1 cellular context compared by ENCODE assay signal in the genomic region with DNA sequence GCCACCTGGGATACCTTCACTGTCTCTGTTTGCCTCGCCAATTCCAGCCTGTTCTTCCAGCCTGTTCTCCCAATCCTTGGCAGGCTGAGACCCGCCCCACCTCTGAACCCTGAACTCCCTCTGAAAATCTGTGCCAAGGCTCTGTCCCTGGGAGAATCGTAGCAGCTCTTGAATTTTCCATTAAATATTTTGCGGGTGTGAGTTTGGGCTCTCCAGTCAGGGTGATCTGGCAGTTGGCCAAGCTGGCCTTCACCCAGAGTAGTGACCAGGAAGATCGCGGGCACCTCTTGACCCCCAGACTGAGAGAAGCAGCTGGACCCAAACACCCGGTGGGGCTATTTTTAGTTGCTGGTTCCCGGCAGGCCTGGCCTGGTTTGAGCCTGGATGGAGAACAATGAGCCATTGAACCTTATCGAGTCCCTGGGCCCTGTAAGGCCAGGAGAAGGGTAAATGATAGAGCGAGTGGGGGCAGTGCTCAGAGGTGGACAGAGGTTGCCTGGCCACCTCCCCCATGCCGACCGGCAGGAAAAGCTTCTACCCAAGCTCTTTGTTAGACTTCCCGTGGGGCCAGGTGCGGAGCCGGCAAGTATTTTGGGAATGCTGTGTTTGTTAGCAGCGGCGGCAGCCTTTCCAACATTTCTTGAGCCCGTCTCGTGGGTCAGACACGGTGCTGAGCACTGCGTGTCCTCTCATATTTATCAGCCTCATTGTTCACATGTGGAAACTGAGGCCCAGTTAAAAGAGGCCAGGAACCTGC.
TF ChIP-seq lines count a peak whose summit lies in the region.

No MANE protein-coding gene starts in this region.

TF ChIP-seq in HepG2, 621 proteins besides CTCF, POLR2A, EP300 and RAD21 (continued from another document and continues in another):
- TF ChIP-seq, protein P1, sequence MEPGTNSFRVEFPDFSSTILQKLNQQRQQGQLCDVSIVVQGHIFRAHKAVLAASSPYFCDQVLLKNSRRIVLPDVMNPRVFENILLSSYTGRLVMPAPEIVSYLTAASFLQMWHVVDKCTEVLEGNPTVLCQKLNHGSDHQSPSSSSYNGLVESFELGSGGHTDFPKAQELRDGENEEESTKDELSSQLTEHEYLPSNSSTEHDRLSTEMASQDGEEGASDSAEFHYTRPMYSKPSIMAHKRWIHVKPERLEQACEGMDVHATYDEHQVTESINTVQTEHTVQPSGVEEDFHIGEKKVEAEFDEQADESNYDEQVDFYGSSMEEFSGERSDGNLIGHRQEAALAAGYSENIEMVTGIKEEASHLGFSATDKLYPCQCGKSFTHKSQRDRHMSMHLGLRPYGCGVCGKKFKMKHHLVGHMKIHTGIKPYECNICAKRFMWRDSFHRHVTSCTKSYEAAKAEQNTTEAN (CRISPR knock-in tag; conservative IDR thresholded peaks at IDR 0.05) = 0 out of 2 replicates have a peak, but pooled peaks have one; percentile 21
- TF ChIP-seq, protein P2, sequence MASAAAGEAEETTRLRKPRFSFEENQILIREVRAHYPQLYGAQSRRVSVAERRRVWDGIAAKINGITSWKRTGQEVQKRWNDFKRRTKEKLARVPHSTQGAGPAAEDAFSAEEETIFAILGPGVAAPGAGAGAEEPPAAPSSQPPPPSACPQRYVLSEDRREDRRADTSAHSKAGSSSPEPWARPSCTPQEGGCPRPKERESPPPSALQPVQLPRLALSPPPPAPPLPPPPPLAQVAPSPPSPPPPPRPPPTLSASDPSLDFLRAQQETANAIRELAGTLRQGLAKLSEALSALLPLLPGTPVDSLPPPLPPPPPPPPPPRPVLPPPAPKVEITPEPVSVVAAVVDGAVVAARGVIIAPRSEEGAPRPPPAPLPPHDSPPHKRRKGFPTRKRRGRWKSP (CRISPR knock-in tag; IDR thresholded peaks at IDR 0.05) = peak; percentile 18; the same call in 1 of the 2 replicates
- TF ChIP-seq, protein P3, sequence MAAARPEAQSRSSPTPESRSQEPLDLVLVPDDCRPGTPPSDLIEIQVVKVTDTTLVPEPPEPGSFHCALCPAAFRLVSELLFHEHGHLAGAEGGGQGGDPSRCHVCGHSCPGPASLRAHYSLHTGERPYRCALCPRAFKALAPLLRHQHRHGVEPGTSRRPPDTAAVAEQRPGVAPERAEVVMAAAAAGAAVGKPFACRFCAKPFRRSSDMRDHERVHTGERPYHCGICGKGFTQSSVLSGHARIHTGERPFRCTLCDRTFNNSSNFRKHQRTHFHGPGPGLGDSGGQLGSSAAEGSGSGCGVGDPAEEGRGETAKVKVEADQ (CRISPR knock-in tag; IDR thresholded peaks at IDR 0.05; ENCODE audit: borderline replicate concordance) = no peak
- TF ChIP-seq ZBTB7B (CRISPR knock-in tag; IDR thresholded peaks at IDR 0.05) = 0 out of 2 replicates have a peak, but pooled peaks have one; percentile 67
- no peak for TF ChIP-seq NKX3-1 (CRISPR knock-in tag; IDR thresholded peaks at IDR 0.05)
- peak; percentile 46; the same call in 1 of the 2 replicates for TF ChIP-seq LCORL (IDR thresholded peaks at IDR 0.05)
- TF ChIP-seq LCORL (CRISPR knock-in tag; IDR thresholded peaks at IDR 0.05) = peak; percentile 97
- TF ChIP-seq ZSCAN22 (CRISPR knock-in tag; IDR thresholded peaks at IDR 0.05) = no peak
- TF ChIP-seq, protein P4, sequence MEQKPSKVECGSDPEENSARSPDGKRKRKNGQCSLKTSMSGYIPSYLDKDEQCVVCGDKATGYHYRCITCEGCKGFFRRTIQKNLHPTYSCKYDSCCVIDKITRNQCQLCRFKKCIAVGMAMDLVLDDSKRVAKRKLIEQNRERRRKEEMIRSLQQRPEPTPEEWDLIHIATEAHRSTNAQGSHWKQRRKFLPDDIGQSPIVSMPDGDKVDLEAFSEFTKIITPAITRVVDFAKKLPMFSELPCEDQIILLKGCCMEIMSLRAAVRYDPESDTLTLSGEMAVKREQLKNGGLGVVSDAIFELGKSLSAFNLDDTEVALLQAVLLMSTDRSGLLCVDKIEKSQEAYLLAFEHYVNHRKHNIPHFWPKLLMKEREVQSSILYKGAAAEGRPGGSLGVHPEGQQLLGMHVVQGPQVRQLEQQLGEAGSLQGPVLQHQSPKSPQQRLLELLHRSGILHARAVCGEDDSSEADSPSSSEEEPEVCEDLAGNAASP (CRISPR knock-in tag; IDR thresholded peaks at IDR 0.05; ENCODE audit: borderline replicate concordance) = peak; percentile 94
- peak; percentile 69 for TF ChIP-seq THAP11 (CRISPR knock-in tag; IDR thresholded peaks at IDR 0.05)
- no peak for TF ChIP-seq ZNF251 (CRISPR knock-in tag; IDR thresholded peaks at IDR 0.05)
- no peak for TF ChIP-seq ZFP62 (CRISPR knock-in tag; IDR thresholded peaks at IDR 0.05)
- TF ChIP-seq, protein P5, sequence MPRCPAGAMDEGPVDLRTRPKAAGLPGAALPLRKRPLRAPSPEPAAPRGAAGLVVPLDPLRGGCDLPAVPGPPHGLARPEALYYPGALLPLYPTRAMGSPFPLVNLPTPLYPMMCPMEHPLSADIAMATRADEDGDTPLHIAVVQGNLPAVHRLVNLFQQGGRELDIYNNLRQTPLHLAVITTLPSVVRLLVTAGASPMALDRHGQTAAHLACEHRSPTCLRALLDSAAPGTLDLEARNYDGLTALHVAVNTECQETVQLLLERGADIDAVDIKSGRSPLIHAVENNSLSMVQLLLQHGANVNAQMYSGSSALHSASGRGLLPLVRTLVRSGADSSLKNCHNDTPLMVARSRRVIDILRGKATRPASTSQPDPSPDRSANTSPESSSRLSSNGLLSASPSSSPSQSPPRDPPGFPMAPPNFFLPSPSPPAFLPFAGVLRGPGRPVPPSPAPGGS (CRISPR knock-in tag; IDR thresholded peaks at IDR 0.05) = 0 out of 2 replicates have a peak, but pooled peaks have one; percentile 45
- TF ChIP-seq, protein P6, sequence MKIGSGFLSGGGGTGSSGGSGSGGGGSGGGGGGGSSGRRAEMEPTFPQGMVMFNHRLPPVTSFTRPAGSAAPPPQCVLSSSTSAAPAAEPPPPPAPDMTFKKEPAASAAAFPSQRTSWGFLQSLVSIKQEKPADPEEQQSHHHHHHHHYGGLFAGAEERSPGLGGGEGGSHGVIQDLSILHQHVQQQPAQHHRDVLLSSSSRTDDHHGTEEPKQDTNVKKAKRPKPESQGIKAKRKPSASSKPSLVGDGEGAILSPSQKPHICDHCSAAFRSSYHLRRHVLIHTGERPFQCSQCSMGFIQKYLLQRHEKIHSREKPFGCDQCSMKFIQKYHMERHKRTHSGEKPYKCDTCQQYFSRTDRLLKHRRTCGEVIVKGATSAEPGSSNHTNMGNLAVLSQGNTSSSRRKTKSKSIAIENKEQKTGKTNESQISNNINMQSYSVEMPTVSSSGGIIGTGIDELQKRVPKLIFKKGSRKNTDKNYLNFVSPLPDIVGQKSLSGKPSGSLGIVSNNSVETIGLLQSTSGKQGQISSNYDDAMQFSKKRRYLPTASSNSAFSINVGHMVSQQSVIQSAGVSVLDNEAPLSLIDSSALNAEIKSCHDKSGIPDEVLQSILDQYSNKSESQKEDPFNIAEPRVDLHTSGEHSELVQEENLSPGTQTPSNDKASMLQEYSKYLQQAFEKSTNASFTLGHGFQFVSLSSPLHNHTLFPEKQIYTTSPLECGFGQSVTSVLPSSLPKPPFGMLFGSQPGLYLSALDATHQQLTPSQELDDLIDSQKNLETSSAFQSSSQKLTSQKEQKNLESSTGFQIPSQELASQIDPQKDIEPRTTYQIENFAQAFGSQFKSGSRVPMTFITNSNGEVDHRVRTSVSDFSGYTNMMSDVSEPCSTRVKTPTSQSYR (CRISPR knock-in tag; IDR thresholded peaks at IDR 0.05; ENCODE audit: borderline replicate concordance) = peak; percentile 95
- TF ChIP-seq ZNF546 (CRISPR knock-in tag; conservative IDR thresholded peaks at IDR 0.05) = no peak
- 0 out of 2 replicates have a peak, but pooled peaks have one; percentile 61 for TF ChIP-seq ZNF343 (CRISPR knock-in tag; IDR thresholded peaks at IDR 0.05)
- peak; percentile 22; the same call in 1 of the 2 replicates for TF ChIP-seq NRL (CRISPR knock-in tag; IDR thresholded peaks at IDR 0.05; ENCODE audit: borderline replicate concordance)
- TF ChIP-seq, protein P7, sequence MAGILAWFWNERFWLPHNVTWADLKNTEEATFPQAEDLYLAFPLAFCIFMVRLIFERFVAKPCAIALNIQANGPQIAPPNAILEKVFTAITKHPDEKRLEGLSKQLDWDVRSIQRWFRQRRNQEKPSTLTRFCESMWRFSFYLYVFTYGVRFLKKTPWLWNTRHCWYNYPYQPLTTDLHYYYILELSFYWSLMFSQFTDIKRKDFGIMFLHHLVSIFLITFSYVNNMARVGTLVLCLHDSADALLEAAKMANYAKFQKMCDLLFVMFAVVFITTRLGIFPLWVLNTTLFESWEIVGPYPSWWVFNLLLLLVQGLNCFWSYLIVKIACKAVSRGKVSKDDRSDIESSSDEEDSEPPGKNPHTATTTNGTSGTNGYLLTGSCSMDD (CRISPR knock-in tag; IDR thresholded peaks at IDR 0.05) = no peak
- TF ChIP-seq HMG20A (CRISPR knock-in tag; IDR thresholded peaks at IDR 0.05; ENCODE audit: borderline replicate concordance) = peak; percentile 42; the same call in 1 of the 2 replicates
- TF ChIP-seq, protein P8, sequence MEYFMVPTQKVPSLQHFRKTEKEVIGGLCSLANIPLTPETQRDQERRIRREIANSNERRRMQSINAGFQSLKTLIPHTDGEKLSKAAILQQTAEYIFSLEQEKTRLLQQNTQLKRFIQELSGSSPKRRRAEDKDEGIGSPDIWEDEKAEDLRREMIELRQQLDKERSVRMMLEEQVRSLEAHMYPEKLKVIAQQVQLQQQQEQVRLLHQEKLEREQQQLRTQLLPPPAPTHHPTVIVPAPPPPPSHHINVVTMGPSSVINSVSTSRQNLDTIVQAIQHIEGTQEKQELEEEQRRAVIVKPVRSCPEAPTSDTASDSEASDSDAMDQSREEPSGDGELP (IDR thresholded peaks at IDR 0.05; ENCODE audit: borderline replicate concordance, low read depth) = peak; percentile 91
- peak; percentile 50 for TF ChIP-seq GABPB1 (CRISPR knock-in tag; IDR thresholded peaks at IDR 0.05)
- TF ChIP-seq CBX5 (CRISPR knock-in tag; IDR thresholded peaks at IDR 0.05; ENCODE audit: borderline replicate concordance) = peak; percentile 22; the same call in 1 of the 2 replicates
- TF ChIP-seq ZNF878 (CRISPR knock-in tag; IDR thresholded peaks at IDR 0.05) = peak; percentile 54; the same call in 1 of the 2 replicates
- peak; percentile 76; the same call in 1 of the 2 replicates for TF ChIP-seq ZNF124 (CRISPR knock-in tag; IDR thresholded peaks at IDR 0.05)
- TF ChIP-seq, protein P9, sequence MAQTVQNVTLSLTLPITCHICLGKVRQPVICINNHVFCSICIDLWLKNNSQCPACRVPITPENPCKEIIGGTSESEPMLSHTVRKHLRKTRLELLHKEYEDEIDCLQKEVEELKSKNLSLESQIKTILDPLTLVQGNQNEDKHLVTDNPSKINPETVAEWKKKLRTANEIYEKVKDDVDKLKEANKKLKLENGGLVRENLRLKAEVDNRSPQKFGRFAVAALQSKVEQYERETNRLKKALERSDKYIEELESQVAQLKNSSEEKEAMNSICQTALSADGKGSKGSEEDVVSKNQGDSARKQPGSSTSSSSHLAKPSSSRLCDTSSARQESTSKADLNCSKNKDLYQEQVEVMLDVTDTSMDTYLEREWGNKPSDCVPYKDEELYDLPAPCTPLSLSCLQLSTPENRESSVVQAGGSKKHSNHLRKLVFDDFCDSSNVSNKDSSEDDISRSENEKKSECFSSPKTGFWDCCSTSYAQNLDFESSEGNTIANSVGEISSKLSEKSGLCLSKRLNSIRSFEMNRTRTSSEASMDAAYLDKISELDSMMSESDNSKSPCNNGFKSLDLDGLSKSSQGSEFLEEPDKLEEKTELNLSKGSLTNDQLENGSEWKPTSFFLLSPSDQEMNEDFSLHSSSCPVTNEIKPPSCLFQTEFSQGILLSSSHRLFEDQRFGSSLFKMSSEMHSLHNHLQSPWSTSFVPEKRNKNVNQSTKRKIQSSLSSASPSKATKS (CRISPR knock-in tag; IDR thresholded peaks at IDR 0.05) = 0 out of 2 replicates have a peak, but pooled peaks have one; percentile 47
- peak; percentile 93 for TF ChIP-seq NCOA2 (CRISPR knock-in tag; IDR thresholded peaks at IDR 0.05)
- peak; percentile 73 for TF ChIP-seq PPARG (CRISPR knock-in tag; conservative IDR thresholded peaks at IDR 0.05)
- TF ChIP-seq HIVEP1 (CRISPR knock-in tag; IDR thresholded peaks at IDR 0.05) = peak; percentile 75
- peak; percentile 6; the same call in 1 of the 2 replicates for TF ChIP-seq RFX1 (IDR thresholded peaks at IDR 0.05)
- TF ChIP-seq KMT2A (CRISPR knock-in tag; IDR thresholded peaks at IDR 0.05) = peak; percentile 59
- TF ChIP-seq ZNF292 (CRISPR knock-in tag; IDR thresholded peaks at IDR 0.05; ENCODE audit: borderline replicate concordance, low read depth) = no peak
- TF ChIP-seq KAT8 (CRISPR knock-in tag; IDR thresholded peaks at IDR 0.05) = peak; percentile 79
- peak; percentile 32; the same call in 1 of the 2 replicates for TF ChIP-seq ZNF232 (CRISPR knock-in tag; IDR thresholded peaks at IDR 0.05; ENCODE audit: borderline replicate concordance)
- TF ChIP-seq, protein P10, sequence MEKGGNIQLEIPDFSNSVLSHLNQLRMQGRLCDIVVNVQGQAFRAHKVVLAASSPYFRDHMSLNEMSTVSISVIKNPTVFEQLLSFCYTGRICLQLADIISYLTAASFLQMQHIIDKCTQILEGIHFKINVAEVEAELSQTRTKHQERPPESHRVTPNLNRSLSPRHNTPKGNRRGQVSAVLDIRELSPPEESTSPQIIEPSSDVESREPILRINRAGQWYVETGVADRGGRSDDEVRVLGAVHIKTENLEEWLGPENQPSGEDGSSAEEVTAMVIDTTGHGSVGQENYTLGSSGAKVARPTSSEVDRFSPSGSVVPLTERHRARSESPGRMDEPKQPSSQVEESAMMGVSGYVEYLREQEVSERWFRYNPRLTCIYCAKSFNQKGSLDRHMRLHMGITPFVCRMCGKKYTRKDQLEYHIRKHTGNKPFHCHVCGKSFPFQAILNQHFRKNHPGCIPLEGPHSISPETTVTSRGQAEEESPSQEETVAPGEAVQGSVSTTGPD (CRISPR knock-in tag; IDR thresholded peaks at IDR 0.05) = peak; percentile 82; the same call in 1 of the 2 replicates
- peak; percentile 69; the same call in 1 of the 2 replicates for TF ChIP-seq MTA1 (CRISPR knock-in tag; IDR thresholded peaks at IDR 0.05; ENCODE audit: borderline replicate concordance)
- peak; percentile 66; the same call in 1 of the 2 replicates for TF ChIP-seq SP4 (CRISPR knock-in tag; IDR thresholded peaks at IDR 0.05)
- no peak for TF ChIP-seq MYNN (CRISPR knock-in tag; IDR thresholded peaks at IDR 0.05; ENCODE audit: low read depth)
- TF ChIP-seq ETV5 (CRISPR knock-in tag; IDR thresholded peaks at IDR 0.05; ENCODE audit: borderline replicate concordance) = peak; percentile 75
- TF ChIP-seq MXD4 (CRISPR knock-in tag; IDR thresholded peaks at IDR 0.05) = peak; percentile 71
- TF ChIP-seq, protein P11, sequence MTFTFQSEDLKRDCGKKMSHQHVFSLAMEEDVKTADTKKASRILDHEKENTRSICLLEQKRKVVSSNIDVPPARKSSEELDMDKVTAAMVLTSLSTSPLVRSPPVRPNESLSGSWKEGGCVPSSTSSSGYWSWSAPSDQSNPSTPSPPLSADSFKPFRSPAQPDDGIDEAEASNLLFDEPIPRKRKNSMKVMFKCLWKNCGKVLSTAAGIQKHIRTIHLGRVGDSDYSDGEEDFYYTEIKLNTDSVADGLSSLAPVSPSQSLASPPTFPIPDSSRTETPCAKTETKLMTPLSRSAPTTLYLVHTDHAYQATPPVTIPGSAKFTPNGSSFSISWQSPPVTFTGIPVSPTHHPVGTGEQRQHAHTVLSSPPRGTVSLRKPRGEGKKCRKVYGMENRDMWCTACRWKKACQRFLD (CRISPR knock-in tag; IDR thresholded peaks at IDR 0.05; ENCODE audit: borderline replicate concordance) = 0 out of 2 replicates have a peak, but pooled peaks have one; percentile 43
- TF ChIP-seq ZMYM2 (CRISPR knock-in tag; IDR thresholded peaks at IDR 0.05) = no peak
